Comparison of ENCODE assay signal across 1 cellular context in genomic region chr13:80355496-80356094, GRCh38. TPM values are rescaled to one million over a fixed set of nuclear protein-coding genes. Genes with fewer than 3 reads are reported as not detected.
"Had no signal": no experiment of that assay in that cellular context is flagged by ENCODE, and none has a peak within 500 bp of the region (broad histone marks: within the 10 kb centered on the region; RNA-seq: fewer than 3 reads in every experiment).

No MANE protein-coding gene starts in this region.

RNA-seq across cellular contexts. Expression of gene SPRY2, which starts 14.7 kb away (rescaled TPM):
- polyA plus RNA-seq: naive thymus-derived CD4-positive, alpha-beta T cell had no signal
